In the genomic region with DNA sequence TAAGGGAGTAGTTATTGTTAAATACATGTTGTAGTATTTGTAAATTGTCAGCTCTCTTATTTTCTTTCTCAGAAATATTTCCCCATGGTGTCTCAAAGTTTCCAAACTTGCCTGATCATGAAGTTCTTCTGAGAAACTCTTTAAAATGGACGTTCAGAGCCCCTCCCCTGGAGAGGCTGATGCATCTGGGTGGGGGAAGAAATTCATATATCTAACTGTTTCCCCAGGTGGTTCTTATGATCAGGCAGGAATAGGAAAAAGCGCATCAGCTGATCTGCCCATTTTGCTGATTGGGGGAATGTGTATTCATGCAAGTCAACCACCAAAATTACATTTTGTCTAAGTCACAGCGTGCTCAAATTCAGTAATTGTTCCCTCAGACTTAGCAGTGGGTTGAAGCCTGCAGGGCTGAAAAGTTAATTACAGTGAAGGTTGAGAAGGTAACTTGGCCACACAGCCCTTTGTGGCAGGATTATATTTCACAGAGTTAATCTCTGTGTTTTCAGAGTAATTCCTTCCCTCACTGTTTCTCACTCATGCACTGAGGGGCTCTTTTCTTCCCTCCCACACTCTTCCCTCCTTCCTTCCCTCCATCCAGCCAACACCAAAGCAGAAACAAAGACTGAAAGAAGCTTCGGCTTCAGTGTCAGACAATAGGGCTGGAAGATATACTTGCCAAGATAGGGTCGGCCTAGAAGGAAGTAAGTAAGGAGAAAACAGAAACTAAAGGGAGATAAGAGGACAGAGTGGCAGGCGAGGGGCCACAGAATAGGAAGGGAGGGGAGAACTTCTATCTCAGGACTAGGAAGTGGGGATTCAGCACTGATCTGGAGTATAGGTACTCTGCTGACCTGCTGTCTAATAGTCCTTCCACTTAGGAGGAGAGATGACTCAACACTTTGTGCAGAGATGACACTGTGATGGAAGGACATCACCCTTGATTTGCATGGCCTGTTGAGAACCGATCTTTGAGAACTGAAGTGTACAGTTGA, we compare ENCODE assay signal across 1 cellular context.
TF ChIP-seq lines count a peak whose summit lies in the region.

No MANE protein-coding gene starts in this region.

TF ChIP-seq in K562, 482 proteins besides CTCF, POLR2A, EP300 and RAD21 (continued from another document):
- TF ChIP-seq, protein P1, sequence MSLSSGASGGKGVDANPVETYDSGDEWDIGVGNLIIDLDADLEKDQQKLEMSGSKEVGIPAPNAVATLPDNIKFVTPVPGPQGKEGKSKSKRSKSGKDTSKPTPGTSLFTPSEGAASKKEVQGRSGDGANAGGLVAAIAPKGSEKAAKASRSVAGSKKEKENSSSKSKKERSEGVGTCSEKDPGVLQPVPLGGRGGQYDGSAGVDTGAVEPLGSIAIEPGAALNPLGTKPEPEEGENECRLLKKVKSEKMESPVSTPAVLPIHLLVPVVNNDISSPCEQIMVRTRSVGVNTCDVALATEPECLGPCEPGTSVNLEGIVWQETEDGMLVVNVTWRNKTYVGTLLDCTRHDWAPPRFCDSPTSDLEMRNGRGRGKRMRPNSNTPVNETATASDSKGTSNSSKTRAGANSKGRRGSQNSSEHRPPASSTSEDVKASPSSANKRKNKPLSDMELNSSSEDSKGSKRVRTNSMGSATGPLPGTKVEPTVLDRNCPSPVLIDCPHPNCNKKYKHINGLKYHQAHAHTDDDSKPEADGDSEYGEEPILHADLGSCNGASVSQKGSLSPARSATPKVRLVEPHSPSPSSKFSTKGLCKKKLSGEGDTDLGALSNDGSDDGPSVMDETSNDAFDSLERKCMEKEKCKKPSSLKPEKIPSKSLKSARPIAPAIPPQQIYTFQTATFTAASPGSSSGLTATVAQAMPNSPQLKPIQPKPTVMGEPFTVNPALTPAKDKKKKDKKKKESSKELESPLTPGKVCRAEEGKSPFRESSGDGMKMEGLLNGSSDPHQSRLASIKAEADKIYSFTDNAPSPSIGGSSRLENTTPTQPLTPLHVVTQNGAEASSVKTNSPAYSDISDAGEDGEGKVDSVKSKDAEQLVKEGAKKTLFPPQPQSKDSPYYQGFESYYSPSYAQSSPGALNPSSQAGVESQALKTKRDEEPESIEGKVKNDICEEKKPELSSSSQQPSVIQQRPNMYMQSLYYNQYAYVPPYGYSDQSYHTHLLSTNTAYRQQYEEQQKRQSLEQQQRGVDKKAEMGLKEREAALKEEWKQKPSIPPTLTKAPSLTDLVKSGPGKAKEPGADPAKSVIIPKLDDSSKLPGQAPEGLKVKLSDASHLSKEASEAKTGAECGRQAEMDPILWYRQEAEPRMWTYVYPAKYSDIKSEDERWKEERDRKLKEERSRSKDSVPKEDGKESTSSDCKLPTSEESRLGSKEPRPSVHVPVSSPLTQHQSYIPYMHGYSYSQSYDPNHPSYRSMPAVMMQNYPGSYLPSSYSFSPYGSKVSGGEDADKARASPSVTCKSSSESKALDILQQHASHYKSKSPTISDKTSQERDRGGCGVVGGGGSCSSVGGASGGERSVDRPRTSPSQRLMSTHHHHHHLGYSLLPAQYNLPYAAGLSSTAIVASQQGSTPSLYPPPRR (CRISPR knock-in tag; IDR thresholded peaks at IDR 0.05; ENCODE audit: borderline replicate concordance), result no peak
- TF ChIP-seq XRCC5 (IDR thresholded peaks at IDR 0.05; ENCODE audit: low read depth, low read length) (no peak), KAT2B (IDR thresholded peaks at IDR 0.05; ENCODE audit: low read depth, low read length) (no peak), MAFK (IDR thresholded peaks at IDR 0.05; ENCODE audit: low read length) (peak; percentile 81), ELF1 (tag; IDR thresholded peaks at IDR 0.05) (peak; percentile 70), ELF4 (CRISPR knock-in tag; IDR thresholded peaks at IDR 0.05) (0 out of 2 replicates have a peak, but pooled peaks have one; percentile 48), CBFA2T3 (IDR thresholded peaks at IDR 0.05) (peak; percentile 47; the same call in 1 of the 2 replicates), SMARCC2 (IDR thresholded peaks at IDR 0.05; ENCODE audit: low read depth) (peak; percentile 45; the same call in 1 of the 2 replicates), SMARCE1 (IDR thresholded peaks at IDR 0.05) (peak; percentile 61; the same call in 1 of the 2 replicates), CC2D1A (IDR thresholded peaks at IDR 0.05) (0 out of 2 replicates have a peak, but pooled peaks have one; percentile 25), ZNF316 (IDR thresholded peaks at IDR 0.05) (peak; percentile 97), NFRKB (IDR thresholded peaks at IDR 0.05; ENCODE audit: low read depth) (0 out of 2 replicates have a peak, but pooled peaks have one; percentile 4), MTA3 (IDR thresholded peaks at IDR 0.05; ENCODE audit: borderline replicate concordance) (0 out of 2 replicates have a peak, but pooled peaks have one; percentile 38), DPF2 (IDR thresholded peaks at IDR 0.05) (peak; percentile 75), TRIM24 (IDR thresholded peaks at IDR 0.05) (peak in 1 of 2 experiments; percentile 21; a peak in 1 of 4 replicates), C11orf30 (IDR thresholded peaks at IDR 0.05; ENCODE audit: low read depth) (peak; percentile 92)
- TF ChIP-seq, protein P2, sequence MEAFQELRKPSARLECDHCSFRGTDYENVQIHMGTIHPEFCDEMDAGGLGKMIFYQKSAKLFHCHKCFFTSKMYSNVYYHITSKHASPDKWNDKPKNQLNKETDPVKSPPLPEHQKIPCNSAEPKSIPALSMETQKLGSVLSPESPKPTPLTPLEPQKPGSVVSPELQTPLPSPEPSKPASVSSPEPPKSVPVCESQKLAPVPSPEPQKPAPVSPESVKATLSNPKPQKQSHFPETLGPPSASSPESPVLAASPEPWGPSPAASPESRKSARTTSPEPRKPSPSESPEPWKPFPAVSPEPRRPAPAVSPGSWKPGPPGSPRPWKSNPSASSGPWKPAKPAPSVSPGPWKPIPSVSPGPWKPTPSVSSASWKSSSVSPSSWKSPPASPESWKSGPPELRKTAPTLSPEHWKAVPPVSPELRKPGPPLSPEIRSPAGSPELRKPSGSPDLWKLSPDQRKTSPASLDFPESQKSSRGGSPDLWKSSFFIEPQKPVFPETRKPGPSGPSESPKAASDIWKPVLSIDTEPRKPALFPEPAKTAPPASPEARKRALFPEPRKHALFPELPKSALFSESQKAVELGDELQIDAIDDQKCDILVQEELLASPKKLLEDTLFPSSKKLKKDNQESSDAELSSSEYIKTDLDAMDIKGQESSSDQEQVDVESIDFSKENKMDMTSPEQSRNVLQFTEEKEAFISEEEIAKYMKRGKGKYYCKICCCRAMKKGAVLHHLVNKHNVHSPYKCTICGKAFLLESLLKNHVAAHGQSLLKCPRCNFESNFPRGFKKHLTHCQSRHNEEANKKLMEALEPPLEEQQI (IDR thresholded peaks at IDR 0.05), result 0 out of 2 replicates have a peak, but pooled peaks have one; percentile 22
- TF ChIP-seq, protein P3, sequence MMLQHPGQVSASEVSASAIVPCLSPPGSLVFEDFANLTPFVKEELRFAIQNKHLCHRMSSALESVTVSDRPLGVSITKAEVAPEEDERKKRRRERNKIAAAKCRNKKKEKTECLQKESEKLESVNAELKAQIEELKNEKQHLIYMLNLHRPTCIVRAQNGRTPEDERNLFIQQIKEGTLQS (IDR thresholded peaks at IDR 0.05), result peak; percentile 66
- TF ChIP-seq, protein P3 (CRISPR knock-in tag; conservative IDR thresholded peaks at IDR 0.05), result no peak
- TF ChIP-seq, protein P4, sequence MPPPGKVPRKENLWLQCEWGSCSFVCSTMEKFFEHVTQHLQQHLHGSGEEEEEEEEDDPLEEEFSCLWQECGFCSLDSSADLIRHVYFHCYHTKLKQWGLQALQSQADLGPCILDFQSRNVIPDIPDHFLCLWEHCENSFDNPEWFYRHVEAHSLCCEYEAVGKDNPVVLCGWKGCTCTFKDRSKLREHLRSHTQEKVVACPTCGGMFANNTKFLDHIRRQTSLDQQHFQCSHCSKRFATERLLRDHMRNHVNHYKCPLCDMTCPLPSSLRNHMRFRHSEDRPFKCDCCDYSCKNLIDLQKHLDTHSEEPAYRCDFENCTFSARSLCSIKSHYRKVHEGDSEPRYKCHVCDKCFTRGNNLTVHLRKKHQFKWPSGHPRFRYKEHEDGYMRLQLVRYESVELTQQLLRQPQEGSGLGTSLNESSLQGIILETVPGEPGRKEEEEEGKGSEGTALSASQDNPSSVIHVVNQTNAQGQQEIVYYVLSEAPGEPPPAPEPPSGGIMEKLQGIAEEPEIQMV (tag; conservative IDR thresholded peaks at IDR 0.05; ENCODE audit: low read depth), result no peak
